12 cellular contexts compared by ENCODE assay signal in the genomic region with DNA sequence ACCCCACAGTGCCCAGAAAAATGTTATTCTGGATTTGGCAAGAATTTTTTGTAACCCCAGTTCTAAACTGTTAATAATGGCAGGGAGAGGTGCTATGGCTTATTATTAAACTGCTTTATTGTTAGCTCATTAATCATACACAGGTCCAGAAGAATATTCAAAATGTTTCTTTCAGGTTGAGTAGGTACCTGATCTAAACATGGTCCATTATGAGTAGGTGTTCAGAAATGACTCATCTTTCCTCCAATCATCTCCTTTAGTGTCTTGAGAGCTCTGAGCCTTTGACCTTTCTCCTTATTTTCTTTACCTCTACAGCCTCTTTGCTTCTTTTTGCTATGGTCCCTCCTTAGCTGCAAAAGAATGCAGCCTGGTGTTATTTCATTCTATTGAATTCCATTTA.
DNase-seq lines count a peak whose midpoint lies in the region; ATAC-seq and TF ChIP-seq lines count a peak whose summit lies in the region.
"Had no signal": no experiment of that assay in that cellular context is flagged by ENCODE, and none has a peak within 500 bp of the region (broad histone marks: within the 10 kb centered on the region; RNA-seq: fewer than 3 reads in every experiment).

No MANE protein-coding gene starts in this region.

- no peaks in the 10 kb centered on the region for H3K27me3 Mint-ChIP-seq in T-cell
- H3K27me3 Mint-ChIP-seq: natural killer cell treated with Interleukin-12 subunit alpha and Interleukin-12 subunit beta and Interleukin-15 and Interleukin-18, amount 100 ng/mL, for 72 hours had no signal

- no peaks in the 10 kb centered on the region for H3K9me2 ChIP-seq in hepatocyte (replicated peaks; ENCODE audit: insufficient read depth)

- H3K79me2 ChIP-seq in hepatocyte, result no peaks in the 10 kb centered on the region

- TF ChIP-seq CTCF in hepatocyte (IDR thresholded peaks at IDR 0.05; ENCODE audit: poor library complexity), result no peak

- peak overlapping the region; percentile 31; the same call in 1 of the 2 replicates for H3K4me3 ChIP-seq in GM08714 (ENCODE audit: low read length)
- no peak overlapping the region for H3K4me3 ChIP-seq in hepatocyte
- H3K4me3 ChIP-seq: body of pancreas had no signal

- ATAC-seq in GM18909 (IDR thresholded peaks at IDR 0.05; ENCODE audit: poor library complexity, unreplicated experiment) (peak; percentile 99), GM21737 (IDR thresholded peaks at IDR 0.05; ENCODE audit: unreplicated experiment) (peak; percentile 99), HG03159 (IDR thresholded peaks at IDR 0.05; ENCODE audit: unreplicated experiment) (peak; percentile 99), T-cell (replicated peaks in 1 of 4) (no peak)
- ATAC-seq: body of pancreas, PC-3 had no signal

- H3K27ac ChIP-seq in hepatocyte, result no peak overlapping the region
- H3K27ac ChIP-seq: body of pancreas had no signal

- no peaks in the 10 kb centered on the region for H3K4me1 Mint-ChIP-seq in T-cell

- no peaks in the 10 kb centered on the region for H3K36me3 ChIP-seq in hepatocyte (replicated peaks; ENCODE audit: insufficient read depth, low read depth)

- POLR2A ChIA-PET in T-cell (lab: Charles Lee), result no interaction called here

- peaks cover 2 to 25% (median 8%) of the 10 kb centered on the region in 3 donors for H3K9me3 Mint-ChIP-seq in T-cell

- DNase-seq in hepatocyte (ENCODE audit: low spot score), result no peak
- DNase-seq in effector CD4-positive, alpha-beta T cell, result no peak
- DNase-seq in activated CD4-positive, alpha-beta T cell treated with anti-CD3 and anti-CD28 coated beads for 4 hours, result no peak
- DNase-seq in T-cell, result no peak
- DNase-seq: activated CD8-positive, alpha-beta memory T cell treated with anti-CD3 and anti-CD28 coated beads, Interleukin-2, amount 50 U/mL, for 48 hours; body of pancreas; PC-3 had no signal

- H2AFZ ChIP-seq in hepatocyte, result no peak overlapping the region

- H3K27ac Mint-ChIP-seq in T-cell, result no peak overlapping the region
- H3K27ac Mint-ChIP-seq: natural killer cell treated with Interleukin-12 subunit alpha and Interleukin-12 subunit beta and Interleukin-15 and Interleukin-18, amount 100 ng/mL, for 72 hours had no signal

- no peak overlapping the region for H3K4me3 Mint-ChIP-seq in T-cell
- H3K4me3 Mint-ChIP-seq: natural killer cell treated with Interleukin-12 subunit alpha and Interleukin-12 subunit beta and Interleukin-15 and Interleukin-18, amount 100 ng/mL, for 72 hours had no signal

- H3K36me3 Mint-ChIP-seq in T-cell, result no peaks in the 10 kb centered on the region
- H3K36me3 Mint-ChIP-seq: natural killer cell treated with Interleukin-12 subunit alpha and Interleukin-12 subunit beta and Interleukin-15 and Interleukin-18, amount 100 ng/mL, for 72 hours had no signal

- no peak overlapping the region for H3K4me2 ChIP-seq in hepatocyte

- no peaks in the 10 kb centered on the region for H3K4me1 ChIP-seq in hepatocyte (ENCODE audit: insufficient read depth)
- H3K4me1 ChIP-seq: body of pancreas had no signal

- H3K9me3 ChIP-seq in hepatocyte (ENCODE audit: low read depth), result no peaks in the 10 kb centered on the region
- H3K9me3 ChIP-seq: body of pancreas had no signal

- no peaks in the 10 kb centered on the region for H4K20me1 ChIP-seq in hepatocyte (ENCODE audit: insufficient read depth, poor library complexity, severe bottlenecking)

- CTCF ChIA-PET in T-cell (lab: Charles Lee), result no interaction called here

- no peaks in the 10 kb centered on the region for H3K27me3 ChIP-seq in hepatocyte
- H3K27me3 ChIP-seq: body of pancreas had no signal

Comparison
In these comparisons a context has a peak if more than half of its experiments do, and no peak if none do; other contexts are left out.
1. ATAC-seq: peak in GM18909 (single experiment), GM21737 (single experiment) and HG03159 (single experiment); none in T-cell (0 of 4).